ENCODE assay signal across 1 cellular context in genomic region chr18:48929951-48930713, GRCh38.
TF ChIP-seq lines count a peak whose summit lies in the region.

No MANE protein-coding gene starts in this region.

TF ChIP-seq in HepG2, 621 proteins besides CTCF, POLR2A, EP300 and RAD21 (continued from another document and continues in another):
- TF ChIP-seq REST (IDR thresholded peaks at IDR 0.05; ENCODE audit: borderline replicate concordance in 1 of 2, low read depth in 1 of 2, low read length in 2 of 2): peak in 1 of 2 experiments; percentile 30; a peak in 1 of 4 replicates
- TF ChIP-seq ZNF678 (CRISPR knock-in tag; IDR thresholded peaks at IDR 0.05): no peak
- TF ChIP-seq ZNF543 (CRISPR knock-in tag; IDR thresholded peaks at IDR 0.05): peak; percentile 72; the same call in 1 of the 2 replicates
- TF ChIP-seq ZNF256 (CRISPR knock-in tag; conservative IDR thresholded peaks at IDR 0.05): no peak
- no peak; the same call in 1 of the 2 replicates for TF ChIP-seq MXD3 (CRISPR knock-in tag; IDR thresholded peaks at IDR 0.05)
- no peak for TF ChIP-seq ZNF75D (CRISPR knock-in tag; IDR thresholded peaks at IDR 0.05; ENCODE audit: borderline replicate concordance)
- TF ChIP-seq NFKB2 (CRISPR knock-in tag; IDR thresholded peaks at IDR 0.05; ENCODE audit: borderline replicate concordance): peak; percentile 62; the same call in 1 of the 2 replicates
- no peak for TF ChIP-seq PCBP2 (optimal IDR thresholded peaks at IDR 0.05; ENCODE audit: low read depth, low read length, poor library complexity, severe bottlenecking)
- no peak for TF ChIP-seq IRX3 (CRISPR knock-in tag; IDR thresholded peaks at IDR 0.05; ENCODE audit: borderline replicate concordance, low read depth)
- no peak for TF ChIP-seq ZNF513 (CRISPR knock-in tag; conservative IDR thresholded peaks at IDR 0.05)
- TF ChIP-seq SETDB1 (CRISPR knock-in tag; IDR thresholded peaks at IDR 0.05; ENCODE audit: borderline replicate concordance): no peak
- TF ChIP-seq NCOA2 (CRISPR knock-in tag; IDR thresholded peaks at IDR 0.05): peak; percentile 86
- no peak; the same call in 1 of the 2 replicates for TF ChIP-seq FUBP1 (CRISPR knock-in tag; IDR thresholded peaks at IDR 0.05; ENCODE audit: borderline replicate concordance)
- no peak for TF ChIP-seq AFF4 (CRISPR knock-in tag; IDR thresholded peaks at IDR 0.05)
- TF ChIP-seq KLF9 (CRISPR knock-in tag; IDR thresholded peaks at IDR 0.05; ENCODE audit: low read depth): no peak
- TF ChIP-seq HIC2 (CRISPR knock-in tag; IDR thresholded peaks at IDR 0.05; ENCODE audit: low read depth): no peak
- TF ChIP-seq STAT5B (CRISPR knock-in tag; IDR thresholded peaks at IDR 0.05): no peak
- peak; percentile 14; the same call in 1 of the 2 replicates for TF ChIP-seq HMG20A (CRISPR knock-in tag; IDR thresholded peaks at IDR 0.05; ENCODE audit: borderline replicate concordance)
- TF ChIP-seq IRF9 (CRISPR knock-in tag; IDR thresholded peaks at IDR 0.05; ENCODE audit: borderline replicate concordance): no peak
- TF ChIP-seq ZNF142 (CRISPR knock-in tag; IDR thresholded peaks at IDR 0.05): no peak
- TF ChIP-seq FOSL1 (CRISPR knock-in tag; IDR thresholded peaks at IDR 0.05; ENCODE audit: borderline replicate concordance): peak; percentile 35; the same call in 1 of the 2 replicates
- no peak for TF ChIP-seq BORCS8-MEF2B (CRISPR knock-in tag; IDR thresholded peaks at IDR 0.05)
- TF ChIP-seq HNRNPUL1 (IDR thresholded peaks at IDR 0.05; ENCODE audit: low read depth, low read length): no peak
- TF ChIP-seq ZNF34 (CRISPR knock-in tag; IDR thresholded peaks at IDR 0.05; ENCODE audit: borderline replicate concordance): no peak
